Comparison of ENCODE assay signal across 8 cellular contexts in the genomic region with DNA sequence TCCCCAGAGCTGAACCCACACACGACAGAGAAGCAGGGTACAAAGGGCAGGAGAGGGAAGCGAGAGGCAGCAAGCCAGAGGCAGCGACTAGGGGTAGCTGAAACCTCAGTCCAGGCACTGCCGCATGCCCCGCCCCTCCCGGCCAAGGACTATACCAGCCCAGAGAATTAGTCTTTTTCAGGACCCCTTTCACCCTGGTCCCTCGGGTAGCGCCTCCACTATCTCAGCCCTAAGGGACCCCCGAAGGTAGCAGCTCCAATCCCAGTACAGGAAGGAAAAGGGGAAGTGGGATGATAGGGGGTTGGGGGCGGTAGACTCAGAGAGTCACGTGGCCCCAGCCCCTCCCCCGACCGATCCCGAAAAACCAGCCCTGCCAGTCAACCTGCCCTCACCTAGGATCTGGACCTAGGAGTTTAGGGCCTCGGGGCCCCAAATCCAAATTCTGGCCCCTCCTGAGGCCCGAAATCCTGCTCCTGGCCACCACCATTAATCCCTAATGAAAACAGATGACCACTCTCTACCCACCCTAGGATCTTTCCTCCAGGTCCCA. TPM values are rescaled to one million over a fixed set of nuclear protein-coding genes. Genes with fewer than 3 reads are reported as not detected.
DNase-seq lines count a peak whose midpoint lies in the region; ATAC-seq and TF ChIP-seq lines count a peak whose summit lies in the region.

No MANE protein-coding gene starts in this region.

- no CpG with 5 or more reads among the region's 16 CpGs for WGBS in iPS DF 6.9 (ENCODE audit: insufficient coverage, insufficient read length)

- CTCF ChIA-PET in A673 (lab: Charles Lee) (no interaction called here), HEK293 (lab: Yijun Ruan, JAX) (interaction anchor here (0.8 to 1.6 kb wide), 5 partner anchors 9 to 93 kb away, joined by 3 to 9 read pairs (median 4); partner anchors contain the start of genes B3GALT4 and WDR46)

- H3K27me3 Mint-ChIP-seq in activated naive CD8-positive, alpha-beta T cell = no peaks in the 10 kb centered on the region

- TF ChIP-seq POLR2A in erythroblast (IDR thresholded peaks at IDR 0.05; ENCODE audit: low read length) = no peak

- BruUV-seq in A673 (replicated peaks; lab: Mats Ljungman, UMichigan) = no TSS peak

- intact Hi-C loops in A673 (cut with micrococcal nuclease; ENCODE audit: unreplicated experiment) = loop anchor here (5.0 kb wide), 2 partner anchors 95 to 130 kb away; partner anchors contain the start of genes HSD17B8, RXRB and SLC39A7

- H3K4me3 ChIP-seq in A673 (ENCODE audit: low read depth, low read length, poor library complexity, severe bottlenecking) (peak overlapping the region; percentile 75), HEK293 (ENCODE audit: low read depth, low read length) (peak overlapping the region; percentile 13; the same call in 1 of the 2 replicates), iPS DF 6.9 (ENCODE audit: low read length) (peak overlapping the region; percentile 33; the same call in 1 of the 2 replicates), skeletal muscle satellite cell (ENCODE audit: low read length) (peak overlapping the region; percentile 87)

- ATAC-seq in HG03159 (IDR thresholded peaks at IDR 0.05; ENCODE audit: unreplicated experiment) (no peak), GM18867 (IDR thresholded peaks at IDR 0.05; ENCODE audit: unreplicated experiment) (no peak)

- H3K4me1 ChIP-seq in A673 (ENCODE audit: insufficient read depth, low read length, poor library complexity, severe bottlenecking) (peaks cover 6% of the 10 kb centered on the region), HEK293 (ENCODE audit: control insufficient read depth, insufficient read depth, low read length) (no peaks in the 10 kb centered on the region), iPS DF 6.9 (ENCODE audit: control insufficient read depth, insufficient read depth, low read length) (peaks cover 3% of the 10 kb centered on the region; the same call in 1 of the 2 replicates), skeletal muscle satellite cell (ENCODE audit: control insufficient read depth, insufficient read depth, low read length) (peaks cover 6% of the 10 kb centered on the region)

- H3K36me3 ChIP-seq in A673 (ENCODE audit: insufficient read depth, low read length, poor library complexity, severe bottlenecking) (peaks cover 10% of the 10 kb centered on the region), HEK293 (ENCODE audit: control insufficient read depth in 2 of 2, insufficient read depth in 1 of 2, low read length in 2 of 2) (peaks cover 7 to 41% of the 10 kb centered on the region in 2 experiments; a peak in 2 of 3 replicates), iPS DF 6.9 (ENCODE audit: control insufficient read depth, insufficient read depth, low read length) (peaks cover 7% of the 10 kb centered on the region), skeletal muscle satellite cell (ENCODE audit: insufficient read depth, low read length) (peaks cover 4% of the 10 kb centered on the region)

- peak overlapping the region; percentile 89 for H3K4me2 ChIP-seq in skeletal muscle satellite cell (ENCODE audit: low read length)

- H3K27ac ChIP-seq in A673 (ENCODE audit: low read depth, low read length, poor library complexity, severe bottlenecking) (peak overlapping the region; percentile 59), HEK293 (ENCODE audit: extremely low read depth, low read depth, low read length) (no peak overlapping the region), iPS DF 6.9 (ENCODE audit: low read length) (no peak overlapping the region)

- POLR2A ChIA-PET in A673 (lab: Charles Lee; ENCODE audit: low non-redundant PET) (no interaction called here), HEK293 (lab: Yijun Ruan, JAX) (interaction anchor here (1.0 to 3.6 kb wide), 9 partner anchors 9 to 325 kb away, joined by 4 to 57 read pairs (median 19); partner anchors contain the start of genes B3GALT4, HSD17B8, PFDN6 and RPS18)

- no peaks in the 10 kb centered on the region for H3K9me3 ChIP-seq in A673 (ENCODE audit: low read depth, low read length, poor library complexity, severe bottlenecking)
- H3K9me3 ChIP-seq in HEK293 (ENCODE audit: control insufficient read depth, insufficient read depth, low read depth, low read length) = no peaks in the 10 kb centered on the region
- no peaks in the 10 kb centered on the region for H3K9me3 ChIP-seq in iPS DF 6.9 (ENCODE audit: control insufficient read depth, insufficient read depth, low read length)
- no peaks in the 10 kb centered on the region for H3K9me3 ChIP-seq in skeletal muscle satellite cell (replicated peaks; ENCODE audit: low read length)

- peak overlapping the region; percentile 73 for H3K27ac Mint-ChIP-seq in activated naive CD8-positive, alpha-beta T cell

- peaks cover 33% of the 10 kb centered on the region for H3K4me1 Mint-ChIP-seq in activated naive CD8-positive, alpha-beta T cell (ENCODE audit: low read depth)

- H3K27me3 ChIP-seq in A673 (replicated peaks; ENCODE audit: insufficient read depth, low read depth, low read length, poor library complexity) (no peaks in the 10 kb centered on the region), iPS DF 6.9 (ENCODE audit: control insufficient read depth, insufficient read depth, low read length) (no peaks in the 10 kb centered on the region), skeletal muscle satellite cell (ENCODE audit: control insufficient read depth, insufficient read depth, low read length) (no peaks in the 10 kb centered on the region)

- no peak for DNase-seq in A673 (ENCODE audit: low spot score)
- no peak for DNase-seq in iPS DF 6.9 (ENCODE audit: low read depth, low spot score)
- DNase-seq in erythroblast (lab: John Stamatoyannopoulos, UW) = no peak

- H3K4me3 Mint-ChIP-seq in activated naive CD8-positive, alpha-beta T cell = peak overlapping the region; percentile 46

- TF ChIP-seq CTCF in A673 (conservative IDR thresholded peaks at IDR 0.05; ENCODE audit: low read depth, low read length) = no peak
- TF ChIP-seq CTCF in HEK293 (tag by site-specific recombination; IDR thresholded peaks at IDR 0.05) = no peak

- no peaks in the 10 kb centered on the region for H3K9me3 Mint-ChIP-seq in activated naive CD8-positive, alpha-beta T cell (ENCODE audit: low read depth)

- H3K36me3 Mint-ChIP-seq in activated naive CD8-positive, alpha-beta T cell = peaks cover 3% of the 10 kb centered on the region

- peak overlapping the region; percentile 77 for H3K9ac ChIP-seq in skeletal muscle satellite cell (ENCODE audit: low read depth, low read length)

TF ChIP-seq in HEK293, 187 proteins besides CTCF, POLR2A, EP300 and RAD21 (continues in another document):
- TF ChIP-seq PRDM4 (tag by site-specific recombination; IDR thresholded peaks at IDR 0.05) (no peak), ZFHX2 (tag by site-specific recombination; conservative IDR thresholded peaks at IDR 0.05) (0 out of 2 replicates have a peak, but pooled peaks have one; percentile 9), ZNF610 (tag by site-specific recombination; IDR thresholded peaks at IDR 0.05; ENCODE audit: borderline replicate concordance) (no peak), ZBTB48 (tag by site-specific recombination; IDR thresholded peaks at IDR 0.05) (peak; percentile 54; the same call in 1 of the 2 replicates), KLF9 (tag by site-specific recombination; IDR thresholded peaks at IDR 0.05; ENCODE audit: low read depth) (peak; percentile 34; the same call in 1 of the 2 replicates), GLIS2 (tag by site-specific recombination; IDR thresholded peaks at IDR 0.05) (peak; percentile 10; the same call in 1 of the 2 replicates)
- TF ChIP-seq, protein P1, sequence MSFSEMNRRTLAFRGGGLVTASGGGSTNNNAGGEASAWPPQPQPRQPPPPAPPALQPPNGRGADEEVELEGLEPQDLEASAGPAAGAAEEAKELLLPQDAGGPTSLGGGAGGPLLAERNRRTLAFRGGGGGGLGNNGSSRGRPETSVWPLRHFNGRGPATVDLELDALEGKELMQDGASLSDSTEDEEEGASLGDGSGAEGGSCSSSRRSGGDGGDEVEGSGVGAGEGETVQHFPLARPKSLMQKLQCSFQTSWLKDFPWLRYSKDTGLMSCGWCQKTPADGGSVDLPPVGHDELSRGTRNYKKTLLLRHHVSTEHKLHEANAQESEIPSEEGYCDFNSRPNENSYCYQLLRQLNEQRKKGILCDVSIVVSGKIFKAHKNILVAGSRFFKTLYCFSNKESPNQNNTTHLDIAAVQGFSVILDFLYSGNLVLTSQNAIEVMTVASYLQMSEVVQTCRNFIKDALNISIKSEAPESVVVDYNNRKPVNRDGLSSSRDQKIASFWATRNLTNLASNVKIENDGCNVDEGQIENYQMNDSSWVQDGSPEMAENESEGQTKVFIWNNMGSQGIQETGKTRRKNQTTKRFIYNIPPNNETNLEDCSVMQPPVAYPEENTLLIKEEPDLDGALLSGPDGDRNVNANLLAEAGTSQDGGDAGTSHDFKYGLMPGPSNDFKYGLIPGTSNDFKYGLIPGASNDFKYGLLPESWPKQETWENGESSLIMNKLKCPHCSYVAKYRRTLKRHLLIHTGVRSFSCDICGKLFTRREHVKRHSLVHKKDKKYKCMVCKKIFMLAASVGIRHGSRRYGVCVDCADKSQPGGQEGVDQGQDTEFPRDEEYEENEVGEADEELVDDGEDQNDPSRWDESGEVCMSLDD (tag by site-specific recombination; IDR thresholded peaks at IDR 0.05) = 0 out of 2 replicates have a peak, but pooled peaks have one; percentile 12

RNA-seq across cellular contexts. Expression of gene RGL2, which starts 1.3 kb away (rescaled TPM):
- 48.8 and 50.4 TPM in 2 replicates for total RNA-seq in A673 (2021)
- 13.2 and 17.0 TPM in 2 replicates for total RNA-seq in skeletal muscle satellite cell (2012; rRNA removed)

RNA-seq across cellular contexts. Expression of gene PFDN6, which starts 8.1 kb away (rescaled TPM):
- total RNA-seq in A673 (2021) = 70.0 and 83.4 TPM in 2 replicates
- 43.2 and 46.1 TPM in 2 replicates for total RNA-seq in skeletal muscle satellite cell (2012; rRNA removed)

RNA-seq across cellular contexts. Expression of gene WDR46, which starts 8.4 kb away (rescaled TPM):
- 85.1 and 97.9 TPM in 2 replicates for total RNA-seq in A673 (2021)
- total RNA-seq in skeletal muscle satellite cell (2012; rRNA removed) = 108 and 128 TPM in 2 replicates

RNA-seq across cellular contexts. Expression of gene TAPBP, which starts 16.4 kb away (rescaled TPM):
- 83.2 and 87.8 TPM in 2 replicates for total RNA-seq in A673 (2021)
- 75.8 and 86.9 TPM in 2 replicates for total RNA-seq in skeletal muscle satellite cell (2012; rRNA removed)

RNA-seq across cellular contexts. Expression of gene ZBTB22, which starts 20.1 kb away (rescaled TPM):
- total RNA-seq in A673 (2021) = 11.3 and 13.2 TPM in 2 replicates
- total RNA-seq in skeletal muscle satellite cell (2012; rRNA removed) = 5.9 and 7.6 TPM in 2 replicates

Comparison
In these comparisons a context has a peak if more than half of its experiments do, and no peak if none do; other contexts are left out.
1. H3K4me3 ChIP-seq: peak in every context shown above with its lines; median percentile 87 in skeletal muscle satellite cell; 75 in A673; 33 in iPS DF 6.9; 13 in HEK293.